ENCODE assay signal across 9 cellular contexts in the genomic region with DNA sequence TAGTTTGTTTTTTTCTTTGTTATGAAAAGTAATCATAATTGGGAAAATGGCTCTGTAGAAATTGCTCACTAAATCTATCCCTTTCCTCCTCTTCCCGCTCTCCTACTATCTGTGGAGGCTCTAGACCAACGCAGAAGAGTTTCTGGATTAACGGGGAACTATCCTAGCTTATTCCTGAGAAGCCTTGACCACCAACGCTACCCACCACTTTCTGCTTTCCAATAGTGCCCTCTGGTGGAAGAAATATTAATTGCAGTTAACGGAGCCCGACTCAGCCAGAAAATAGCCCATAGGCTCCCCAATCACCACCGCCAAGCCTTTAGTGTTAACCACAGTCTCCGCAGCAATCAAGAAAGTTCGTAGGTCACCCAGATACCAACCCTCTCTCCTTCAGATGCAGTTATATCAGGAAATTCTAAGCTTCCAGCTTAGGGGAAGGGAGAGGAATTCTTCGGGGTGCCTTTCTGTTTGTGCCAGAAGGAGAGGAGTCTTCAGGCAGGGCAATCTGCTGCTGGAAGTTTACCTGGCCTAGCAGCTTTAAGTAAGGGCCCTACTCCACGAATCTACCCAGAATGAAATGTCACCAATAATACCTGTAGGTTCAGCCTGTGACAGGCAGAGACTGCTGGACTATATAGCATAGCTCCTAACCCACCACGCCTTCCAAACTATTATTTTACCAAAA. TPM values are rescaled to one million over a fixed set of nuclear protein-coding genes. Genes with fewer than 3 reads are reported as not detected.
DNase-seq lines count a peak whose midpoint lies in the region; ATAC-seq and TF ChIP-seq lines count a peak whose summit lies in the region.
"Had no signal": no experiment of that assay in that cellular context is flagged by ENCODE, and none has a peak within 500 bp of the region (broad histone marks: within the 10 kb centered on the region; RNA-seq: fewer than 3 reads in every experiment).

No MANE protein-coding gene starts in this region.

- H3K9me3 Mint-ChIP-seq in activated naive CD8-positive, alpha-beta T cell treated with anti-CD3 and anti-CD28 coated beads, Interleukin-2, amount 50 U/mL, for 24 hours: no peaks in the 10 kb centered on the region

- H3K36me3 ChIP-seq in DND-41 (ENCODE audit: insufficient read depth, low read length) (no peaks in the 10 kb centered on the region), Karpas-422 (ENCODE audit: insufficient read depth, low read length) (no peaks in the 10 kb centered on the region), RWPE2 (ENCODE audit: low read depth) (no peaks in the 10 kb centered on the region), cardiac muscle cell (no peaks in the 10 kb centered on the region), psoas muscle (ENCODE audit: insufficient read depth in 1 of 2, low read depth in 1 of 2) (no peaks in the 10 kb centered on the region)

- H3K4me1 ChIP-seq in DND-41 (ENCODE audit: insufficient read depth, low read length) (peaks cover 8% of the 10 kb centered on the region), Karpas-422 (ENCODE audit: low read length) (no peaks in the 10 kb centered on the region), RWPE2 (ENCODE audit: insufficient read depth, poor library complexity, severe bottlenecking) (peaks cover 2% of the 10 kb centered on the region), cardiac muscle cell (ENCODE audit: low read depth) (no peaks in the 10 kb centered on the region), psoas muscle (peaks cover 9% of the 10 kb centered on the region)

- DNase-seq in DND-41 (peak; percentile 58), Karpas-422 (peak; percentile 86), RWPE2 (ENCODE audit: low spot score) (no peak), cardiac muscle cell (ENCODE audit: low read depth in 1 of 2, low spot score in 1 of 2) (peak; percentile 76), psoas muscle (peak in 1 of 2 donors; percentile 14)
- DNase-seq in activated naive CD8-positive, alpha-beta T cell treated with anti-CD3 and anti-CD28 coated beads, Interleukin-2, amount 50 U/mL, for 24 hours: peak; percentile 41

- H3K4me1 Mint-ChIP-seq in activated naive CD8-positive, alpha-beta T cell treated with anti-CD3 and anti-CD28 coated beads, Interleukin-2, amount 50 U/mL, for 24 hours: peaks cover 4% of the 10 kb centered on the region

- no peak overlapping the region for H3K9ac ChIP-seq in DND-41 (ENCODE audit: low read depth, low read length)
- H3K9ac ChIP-seq in Karpas-422 (ENCODE audit: low read length): no peak overlapping the region

- H2AFZ ChIP-seq in DND-41 (ENCODE audit: low read depth, low read length) (0 out of 2 replicates have a peak overlapping the region, but pooled peaks have one; percentile 21), Karpas-422 (ENCODE audit: low read length) (no peak overlapping the region)

- H3K4me2 ChIP-seq in DND-41 (ENCODE audit: insufficient read depth, low read length) (peak overlapping the region; percentile 1; the same call in 1 of the 2 replicates), Karpas-422 (ENCODE audit: low read depth, low read length, poor library complexity, severe bottlenecking) (no peak overlapping the region)

- TF ChIP-seq CTCF in DND-41 (IDR thresholded peaks at IDR 0.05; ENCODE audit: borderline replicate concordance, extremely low read depth, low read length, poor library complexity, severe bottlenecking) (peak; percentile 93), RWPE2 (IDR thresholded peaks at IDR 0.05; ENCODE audit: poor library complexity, severe bottlenecking) (peak; percentile 86), cardiac muscle cell (IDR thresholded peaks at IDR 0.05; ENCODE audit: low read depth, low read length) (peak; percentile 64), psoas muscle (IDR thresholded peaks at IDR 0.05) (peak; percentile 82)

- no peak overlapping the region for H3K4me3 Mint-ChIP-seq in activated naive CD8-positive, alpha-beta T cell treated with anti-CD3 and anti-CD28 coated beads, Interleukin-2, amount 50 U/mL, for 24 hours
- H3K4me3 Mint-ChIP-seq: activated naive CD8-positive, alpha-beta T cell had no signal

- H3K79me2 ChIP-seq in DND-41 (ENCODE audit: insufficient read depth, low read length) (no peaks in the 10 kb centered on the region), Karpas-422 (ENCODE audit: low read length) (no peaks in the 10 kb centered on the region)

- no peak overlapping the region for H3K27ac ChIP-seq in DND-41 (ENCODE audit: low read length)
- H3K27ac ChIP-seq in Karpas-422 (ENCODE audit: low read length): no peak overlapping the region
- H3K27ac ChIP-seq in RWPE2 (ENCODE audit: poor library complexity, severe bottlenecking): no peak overlapping the region
- H3K27ac ChIP-seq in cardiac muscle cell: no peak overlapping the region
- no peak overlapping the region for H3K27ac ChIP-seq in psoas muscle

- H3K36me3 Mint-ChIP-seq in activated naive CD8-positive, alpha-beta T cell treated with anti-CD3 and anti-CD28 coated beads, Interleukin-2, amount 50 U/mL, for 24 hours (ENCODE audit: low read depth): no peaks in the 10 kb centered on the region
- H3K36me3 Mint-ChIP-seq: activated naive CD8-positive, alpha-beta T cell had no signal

- H3K4me3 ChIP-seq in DND-41 (ENCODE audit: low read depth in 1 of 2, low read length in 2 of 2) (no peak overlapping the region), Karpas-422 (ENCODE audit: low read length) (no peak overlapping the region), RWPE2 (ENCODE audit: severe bottlenecking) (no peak overlapping the region), cardiac muscle cell (no peak overlapping the region), psoas muscle (no peak overlapping the region)

- H3K27ac Mint-ChIP-seq in activated naive CD8-positive, alpha-beta T cell treated with anti-CD3 and anti-CD28 coated beads, Interleukin-2, amount 50 U/mL, for 24 hours: no peak overlapping the region
- H3K27ac Mint-ChIP-seq: activated naive CD8-positive, alpha-beta T cell had no signal

- H4K20me1 ChIP-seq in DND-41 (ENCODE audit: insufficient read depth, low read length) (no peaks in the 10 kb centered on the region), Karpas-422 (ENCODE audit: insufficient read depth, low read depth, low read length) (no peaks in the 10 kb centered on the region)

- H3K27me3 Mint-ChIP-seq in activated naive CD8-positive, alpha-beta T cell treated with anti-CD3 and anti-CD28 coated beads, Interleukin-2, amount 50 U/mL, for 24 hours: peaks cover 15% of the 10 kb centered on the region

- H3K27me3 ChIP-seq in DND-41 (ENCODE audit: insufficient read depth, low read length, poor library complexity) (peaks cover 27% of the 10 kb centered on the region), Karpas-422 (ENCODE audit: low read length) (no peaks in the 10 kb centered on the region), RWPE2 (ENCODE audit: insufficient read depth, poor library complexity, severe bottlenecking) (no peaks in the 10 kb centered on the region), cardiac muscle cell (peaks cover 13% of the 10 kb centered on the region), psoas muscle (ENCODE audit: insufficient read depth in 3 of 3, low read length in 2 of 3) (no peaks in the 10 kb centered on the region)

- WGBS in psoas muscle, 3 donors: 17 to 20% (median 18%) methylated on average over 12 of the region's 12 CpGs

- no peaks in the 10 kb centered on the region for H3K9me2 ChIP-seq in Karpas-422 (replicated peaks; ENCODE audit: insufficient read depth, low read length)

- no peaks in the 10 kb centered on the region for H3K9me3 ChIP-seq in DND-41 (ENCODE audit: insufficient read depth, low read length, severe bottlenecking)
- no peaks in the 10 kb centered on the region for H3K9me3 ChIP-seq in Karpas-422 (ENCODE audit: low read length)
- H3K9me3 ChIP-seq in RWPE2 (ENCODE audit: severe bottlenecking): no peaks in the 10 kb centered on the region
- no peaks in the 10 kb centered on the region for H3K9me3 ChIP-seq in cardiac muscle cell (ENCODE audit: low read depth)
- no peaks in the 10 kb centered on the region for H3K9me3 ChIP-seq in psoas muscle

- ATAC-seq in DND-41 (ENCODE audit: insufficient read depth, low read depth) (peak; percentile 79), RWPE2 (ENCODE audit: low read depth) (peak; percentile 62), psoas muscle (peak; percentile 63 to 83 (median 71)), HG03378 (IDR thresholded peaks at IDR 0.05; ENCODE audit: unreplicated experiment) (no peak), GM21717 (IDR thresholded peaks at IDR 0.05; ENCODE audit: unreplicated experiment) (no peak)
- ATAC-seq in activated naive CD8-positive, alpha-beta T cell treated with anti-CD3 and anti-CD28 coated beads, Interleukin-2, amount 50 U/mL, for 24 hours: peak; percentile 63

- intact Hi-C loops in psoas muscle (cut with DNase I): loop anchor here in 1 of 2 donors (2.0 to 10.0 kb wide), 3 partner anchors 71 to 515 kb away; no protein-coding TSS in a partner anchor

RNA-seq across cellular contexts. Expression of gene NSRP1, which starts 23.0 kb away (rescaled TPM):
- 13.9 and 14.2 TPM in 2 replicates for total RNA-seq in Karpas-422 (2014; rRNA removed; shearing (Covaris generic); ENCODE audit: low replicate concordance)
- total RNA-seq in cardiac muscle cell (4.8 and 14.6 TPM in 2 replicates), psoas muscle (10 to 100 TPM; 13.6 to 25.9 (median 21.6) TPM)
- polyA plus RNA-seq in cardiac muscle cell (29.1 and 38.9 TPM in 2 replicates), psoas muscle (10 to 100 TPM; 15.3 to 32.7 (median 19.3) TPM)

Comparison
In these comparisons a context has a peak if more than half of its experiments do, and no peak if none do; other contexts are left out.
1. ATAC-seq: peak in DND-41 (single experiment), RWPE2 (single experiment), activated naive CD8-positive, alpha-beta T cell treated with anti-CD3 and anti-CD28 coated beads, Interleukin-2, amount 50 U/mL, for 24 hours (single experiment) and psoas muscle (4 of 4); none in HG03378 (single experiment) and GM21717 (single experiment).
2. Peak in every context shown above with its lines, with median percentiles within 50 percentile points of each other: CTCF ChIP-seq.